In genomic region chr3:25479727-25480010, GRCh38 we compare ENCODE assay signal across 1 cellular context.
TF ChIP-seq lines count a peak whose summit lies in the region.

No MANE protein-coding gene starts in this region.

TF ChIP-seq in HepG2, 621 proteins besides CTCF, POLR2A, EP300 and RAD21 (continued from another document):
- no peak for TF ChIP-seq ZBTB14 (CRISPR knock-in tag; IDR thresholded peaks at IDR 0.05)
- no peak for TF ChIP-seq SP2 (CRISPR knock-in tag; IDR thresholded peaks at IDR 0.05)
- no peak for TF ChIP-seq HOXA5 (CRISPR knock-in tag; IDR thresholded peaks at IDR 0.05)
- no peak for TF ChIP-seq RNF219 (CRISPR knock-in tag; IDR thresholded peaks at IDR 0.05)
- no peak for TF ChIP-seq ZNF574 (CRISPR knock-in tag; IDR thresholded peaks at IDR 0.05)
